Comparison of ENCODE assay signal across 1 cellular context in genomic region chr14:106442857-106443256, GRCh38.
TF ChIP-seq lines count a peak whose summit lies in the region.

No MANE protein-coding gene starts in this region.

TF ChIP-seq in WTC11, 78 proteins besides CTCF, POLR2A, EP300 and RAD21 (continued from another document):
- no peak for TF ChIP-seq FOXP4 (CRISPR knock-in tag; IDR thresholded peaks at IDR 0.05)
- TF ChIP-seq USF1 (CRISPR knock-in tag; IDR thresholded peaks at IDR 0.05): no peak
- TF ChIP-seq JAZF1 (CRISPR knock-in tag; IDR thresholded peaks at IDR 0.05): no peak
